Comparison of ENCODE assay signal across 14 cellular contexts in genomic region chr7:108094375-108094774, GRCh38. TPM values are rescaled to one million over a fixed set of nuclear protein-coding genes. Genes with fewer than 3 reads are reported as not detected.
DNase-seq lines count a peak whose midpoint lies in the region; ATAC-seq and TF ChIP-seq lines count a peak whose summit lies in the region.
"Had no signal": no experiment of that assay in that cellular context is flagged by ENCODE, and none has a peak within 500 bp of the region (broad histone marks: within the 10 kb centered on the region; RNA-seq: fewer than 3 reads in every experiment).

No MANE protein-coding gene starts in this region.

- H3K27me3 ChIP-seq in endocrine pancreas (ENCODE audit: control insufficient read depth, insufficient read depth, low read length) (no peaks in the 10 kb centered on the region), mesenchymal stem cell (ENCODE audit: control insufficient read depth in 1 of 2, insufficient read depth in 1 of 2, low read length in 2 of 2) (no peaks in the 10 kb centered on the region), transverse colon (no peaks in the 10 kb centered on the region), tibial nerve (no peaks in the 10 kb centered on the region)
- H3K27me3 ChIP-seq: thyroid gland had no signal

- peak overlapping the region; percentile 22 for H2AK5ac ChIP-seq in mesenchymal stem cell (ENCODE audit: low read length, severe bottlenecking)

- H3K9me3 ChIP-seq in endocrine pancreas (ENCODE audit: control insufficient read depth, low read length) (no peaks in the 10 kb centered on the region), mesenchymal stem cell (ENCODE audit: control insufficient read depth, low read length) (no peaks in the 10 kb centered on the region), transverse colon (no peaks in the 10 kb centered on the region), tibial nerve (no peaks in the 10 kb centered on the region)
- H3K9me3 ChIP-seq: thyroid gland had no signal

- peak overlapping the region in 1 of 2 experiments; percentile 49 for H2BK12ac ChIP-seq in mesenchymal stem cell (ENCODE audit: low read length in 2 of 2)

- DNase-seq in HFFc6 = peak; percentile 35
- DNase-seq in mesenchymal stem cell = peak; percentile 18
- no peak for DNase-seq in transverse colon
- no peak for DNase-seq in NK-92 treated with Interleukin-12 subunit alpha and Interleukin-12 subunit beta, amount 100 ng/mL, for 24 hours (lab: John Stamatoyannopoulos, UW)
- DNase-seq in tibial nerve (ENCODE audit: low spot score in 2 of 2) = no peak
- DNase-seq in NCI-H1436 (lab: John Stamatoyannopoulos, UW) = no peak
- DNase-seq: amniotic stem cell; H7; stimulated activated CD4-positive, alpha-beta T cell treated with anti-CD3 and anti-CD28 coated beads, Interleukin-4, amount 100 ng/mL, for 1 hour; thyroid gland had no signal

- no peak overlapping the region for H3K14ac ChIP-seq in mesenchymal stem cell (ENCODE audit: low read length in 2 of 2)

- in situ Hi-C loops in transverse colon (cut with MboI; ENCODE audit: low pct_ligation_motif_present in 1 of 4, low pct_unique_long_range_greater_than_20kb in 1 of 4, low sequenced_read_pairs in 3 of 4) = no loop called here

- no peaks in the 10 kb centered on the region for H3K36me3 Mint-ChIP-seq in HFFc6 (ENCODE audit: low read depth)

- TF ChIP-seq CTCF in HFFc6 (IDR thresholded peaks at IDR 0.05) = no peak
- no peak for TF ChIP-seq CTCF in transverse colon (IDR thresholded peaks at IDR 0.05)
- no peak for TF ChIP-seq CTCF in tibial nerve (IDR thresholded peaks at IDR 0.05)

- no peak for TF ChIP-seq EP300 in transverse colon (IDR thresholded peaks at IDR 0.05; ENCODE audit: low read depth)
- no peak for TF ChIP-seq EP300 in tibial nerve (IDR thresholded peaks at IDR 0.05)

- H3K27me3 Mint-ChIP-seq in HFFc6 (ENCODE audit: insufficient read depth) = no peaks in the 10 kb centered on the region

- H3K4me2 ChIP-seq in mesenchymal stem cell (ENCODE audit: low read length, poor library complexity, severe bottlenecking) = no peak overlapping the region

- H3K9me3 Mint-ChIP-seq in HFFc6 = no peaks in the 10 kb centered on the region
- H3K9me3 Mint-ChIP-seq: T-helper 1 cell treated with Interleukin-12 subunit alpha and Interleukin-12 subunit beta and Interleukin-4 antibody, amounts not matched to agents 30 μg/mL and 1 μg/mL, for 36 hours had no signal

- H4K91ac ChIP-seq in mesenchymal stem cell (ENCODE audit: low read length) = no peak overlapping the region

- H2AFZ ChIP-seq in mesenchymal stem cell (ENCODE audit: low read depth, low read length) = no peak overlapping the region

- ATAC-seq in GM18520 (IDR thresholded peaks at IDR 0.05; ENCODE audit: unreplicated experiment) = no peak

- peak overlapping the region; percentile 0 for H2BK5ac ChIP-seq in mesenchymal stem cell (ENCODE audit: low read depth, low read length, poor library complexity, severe bottlenecking)

- peak overlapping the region; percentile 90 for H3K27ac Mint-ChIP-seq in HFFc6
- H3K27ac Mint-ChIP-seq: T-helper 1 cell treated with Interleukin-12 subunit alpha and Interleukin-12 subunit beta and Interleukin-4 antibody, amounts not matched to agents 30 μg/mL and 1 μg/mL, for 36 hours had no signal

- no CpG with 5 or more reads among the region's 1 CpG for WGBS in mesenchymal stem cell
- WGBS in transverse colon (ENCODE audit: low coverage in 1 of 2), 2 donors = 18 to 21% methylated on average over 1 of the region's 1 CpG
- WGBS in tibial nerve, 2 donors = 6 to 16% methylated on average over 1 of the region's 1 CpG

- no peak overlapping the region for H3K18ac ChIP-seq in mesenchymal stem cell (ENCODE audit: low read depth in 1 of 2, low read length in 2 of 2)

- H3K27ac ChIP-seq in mesenchymal stem cell (ENCODE audit: low read length, poor library complexity, severe bottlenecking) = peak overlapping the region; percentile 65
- peak overlapping the region; percentile 62 to 78 (median 75) for H3K27ac ChIP-seq in transverse colon
- H3K27ac ChIP-seq in tibial nerve = peak overlapping the region in 2 of 4 donors; percentile 59 to 79

- H3K4me1 Mint-ChIP-seq in HFFc6 (ENCODE audit: low read depth) = peaks cover 61% of the 10 kb centered on the region

- no peak overlapping the region for H3K9ac ChIP-seq in endocrine pancreas (ENCODE audit: control insufficient read depth, insufficient read depth, low read length)
- peak overlapping the region; percentile 86 for H3K9ac ChIP-seq in mesenchymal stem cell (ENCODE audit: low read length)

- H3K4me1 ChIP-seq in endocrine pancreas (ENCODE audit: control insufficient read depth, insufficient read depth, low read length) = peaks cover 14% of the 10 kb centered on the region
- peaks cover 8% of the 10 kb centered on the region for H3K4me1 ChIP-seq in mesenchymal stem cell (ENCODE audit: control insufficient read depth, insufficient read depth, low read depth, low read length)
- peaks cover 5 to 23% (median 17%) of the 10 kb centered on the region in 4 donors for H3K4me1 ChIP-seq in transverse colon
- H3K4me1 ChIP-seq in tibial nerve = peaks cover 0 to 33% (median 22%) of the 10 kb centered on the region in 4 donors

- peak overlapping the region; percentile 78 for H3K4me3 Mint-ChIP-seq in HFFc6
- H3K4me3 Mint-ChIP-seq: T-helper 1 cell treated with Interleukin-12 subunit alpha and Interleukin-12 subunit beta and Interleukin-4 antibody, amounts not matched to agents 30 μg/mL and 1 μg/mL, for 36 hours had no signal

- no peak overlapping the region for H3K23ac ChIP-seq in mesenchymal stem cell (ENCODE audit: low read length in 2 of 2)

- H3K36me3 ChIP-seq in endocrine pancreas (ENCODE audit: control insufficient read depth, insufficient read depth, low read length) (no peaks in the 10 kb centered on the region), mesenchymal stem cell (ENCODE audit: control insufficient read depth in 1 of 2, insufficient read depth in 2 of 2, low read depth in 1 of 2, low read length in 2 of 2) (no peaks in the 10 kb centered on the region), transverse colon (no peaks in the 10 kb centered on the region), tibial nerve (no peaks in the 10 kb centered on the region)
- H3K36me3 ChIP-seq: thyroid gland had no signal

- intact Hi-C loops in transverse colon (cut with DNase I; ENCODE audit: low total_unique reads) = loop anchor here (5.0 kb wide), 1 partner anchor 92 kb away; the partner anchor contains the start of gene LAMB1

- no peak overlapping the region for H3K4ac ChIP-seq in mesenchymal stem cell (ENCODE audit: low read depth in 1 of 2, low read length in 2 of 2)

- no peak overlapping the region for H4K8ac ChIP-seq in mesenchymal stem cell (ENCODE audit: low read length)

- H3K4me3 ChIP-seq in endocrine pancreas (ENCODE audit: control insufficient read depth, insufficient read depth, low read length) (peak overlapping the region; percentile 42), mesenchymal stem cell (ENCODE audit: insufficient read depth in 1 of 2, low read depth in 1 of 2, low read length in 2 of 2) (peak overlapping the region in 1 of 2 experiments; percentile 50), transverse colon (no peak overlapping the region), tibial nerve (no peak overlapping the region)
- H3K4me3 ChIP-seq: thyroid gland had no signal

- no peak for TF ChIP-seq POLR2A in transverse colon (IDR thresholded peaks at IDR 0.05)
- no peak for TF ChIP-seq POLR2A in tibial nerve (IDR thresholded peaks at IDR 0.05)

- H3K79me1 ChIP-seq in mesenchymal stem cell (replicated peaks; ENCODE audit: low read length, poor library complexity, severe bottlenecking) = no peaks in the 10 kb centered on the region

- H2BK120ac ChIP-seq in mesenchymal stem cell (ENCODE audit: low read depth, low read length) = no peak overlapping the region

- H2BK15ac ChIP-seq in mesenchymal stem cell (ENCODE audit: low read depth, poor library complexity, severe bottlenecking) = no peak overlapping the region

RNA-seq across cellular contexts. Expression of gene LAMB4, which starts 35.8 kb away (rescaled TPM):
- under 1 TPM in 2 of 6 experiments, not detected in 4; 0.16 to 0.24 TPM for total RNA-seq in HFFc6 (2021; fragmentation: NEBNext Ultra II Directional; extraction: Animal tissue kit (Norgen Biotek cat#: 25700))
- 0.25 TPM for polyA plus RNA-seq in mesenchymal stem cell (2013, experiment 1 of 2)
- polyA plus RNA-seq in mesenchymal stem cell (2013, experiment 2 of 2) = 0.18 TPM
- not detected for total RNA-seq in transverse colon
- 1 to 10 TPM in 1 of 4 donors, under 1 TPM in 2, not detected in 1; 0.22 to 1.2 (median 0.42) TPM for total RNA-seq in tibial nerve
- total RNA-seq: Daoy, H7 had no signal

Comparison
In these comparisons a context has a peak if more than half of its experiments do, and no peak if none do; other contexts are left out.
1. DNase-seq: peak in HFFc6 (single experiment) and mesenchymal stem cell (single experiment); none in transverse colon (single experiment), NK-92 treated with Interleukin-12 subunit alpha and Interleukin-12 subunit beta, amount 100 ng/mL, for 24 hours (single experiment), tibial nerve (0 of 2) and NCI-H1436 (single experiment).